18 cellular contexts compared by ENCODE assay signal in the genomic region with DNA sequence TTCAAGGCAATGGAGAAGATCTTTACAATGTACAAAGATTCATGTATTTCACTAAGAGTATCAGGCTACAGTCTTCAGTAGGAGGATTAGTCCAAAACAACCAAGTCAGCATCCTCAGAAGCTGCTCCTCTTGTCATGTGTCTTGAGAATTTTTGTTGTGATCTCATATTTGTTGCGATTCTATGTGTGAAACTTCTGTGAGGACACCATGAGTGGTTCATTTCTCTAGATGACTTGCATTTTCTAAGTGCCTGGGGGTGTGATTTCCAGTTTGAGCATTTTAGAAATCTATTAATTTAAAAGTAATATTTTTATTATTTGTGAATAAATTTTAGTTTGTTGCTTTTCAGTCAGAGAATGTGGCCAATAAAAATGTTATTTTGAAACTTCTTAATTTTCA.
"Had no signal": no experiment of that assay in that cellular context is flagged by ENCODE, and none has a peak within 500 bp of the region (broad histone marks: within the 10 kb centered on the region; RNA-seq: fewer than 3 reads in every experiment).

No MANE protein-coding gene starts in this region.

- H2AFZ ChIP-seq: hepatocyte had no signal

- H3K36me3 ChIP-seq: colonic mucosa, neutrophil, stomach, thoracic aorta, transverse colon had no signal

- DNase-seq: colonic mucosa; dermis blood vessel endothelial cell; foreskin keratinocyte; head of caudate nucleus; left colon; mammary epithelial cell; naive thymus-derived CD8-positive, alpha-beta T cell; psoas muscle; retina; stimulated activated CD4-positive, alpha-beta T cell treated with anti-CD3 and anti-CD28 coated beads, Interleukin-2, amount 100 ng/mL, for 24 hours; stimulated activated naive CD4-positive, alpha-beta T cell; stomach; substantia nigra; transverse colon had no signal

- ATAC-seq: foreskin keratinocyte; left colon; naive thymus-derived CD8-positive, alpha-beta T cell; psoas muscle; sciatic nerve had no signal

- H3K79me2 ChIP-seq: hepatocyte had no signal

- H3K9me3 ChIP-seq: colonic mucosa, neutrophil, psoas muscle, stomach, thoracic aorta, transverse colon had no signal

- H3K4me3 ChIP-seq: colonic mucosa, hepatocyte, psoas muscle, stomach, thoracic aorta, transverse colon had no signal

- H3K27ac ChIP-seq: colonic mucosa, foreskin keratinocyte, hepatocyte, neutrophil, psoas muscle, stomach, thoracic aorta, transverse colon had no signal

- H3K4me2 ChIP-seq: hepatocyte had no signal

- H3K27me3 ChIP-seq: colonic mucosa, foreskin keratinocyte, hepatocyte, neutrophil, stomach, transverse colon had no signal

- H3K4me1 ChIP-seq: colonic mucosa, foreskin keratinocyte, psoas muscle, stomach, transverse colon had no signal
